Comparison of ENCODE assay signal across 13 cellular contexts in genomic region chr1:154698320-154699096, GRCh38.
DNase-seq lines count a peak whose midpoint lies in the region; ATAC-seq and TF ChIP-seq lines count a peak whose summit lies in the region.
"Had no signal": no experiment of that assay in that cellular context is flagged by ENCODE, and none has a peak within 500 bp of the region (broad histone marks: within the 10 kb centered on the region; RNA-seq: fewer than 3 reads in every experiment).

No MANE protein-coding gene starts in this region.

- H3K36me3 ChIP-seq in MM.1S (replicated peaks; ENCODE audit: insufficient read depth, low read length) (no peaks in the 10 kb centered on the region), gastrocnemius medialis (no peaks in the 10 kb centered on the region)
- H3K36me3 ChIP-seq: SJCRH30, transverse colon had no signal

- intact Hi-C loops in activated CD4-positive, alpha-beta T cell treated with anti-CD3 and anti-CD28 coated beads for 36 hours (cut with DNase I, micrococcal nuclease): loop anchor here in 1 of 2 experiments (2.0 kb wide), 1 partner anchor 38 kb away; no protein-coding TSS in a partner anchor
- intact Hi-C loops in gastrocnemius medialis (cut with DNase I; ENCODE audit: low total_unique reads): loop anchor here (10.0 kb wide), 1 partner anchor 176 kb away; the partner anchor contains the start of gene KCNN3

- in situ Hi-C loops in gastrocnemius medialis (cut with MboI; ENCODE audit: low sequenced_read_pairs in 4 of 4): no loop called here

- no peak overlapping the region for H3K4me3 Mint-ChIP-seq in activated CD4-positive, alpha-beta T cell treated with anti-CD3 and anti-CD28 coated beads for 36 hours

- H2AFZ ChIP-seq in MM.1S (ENCODE audit: low read length): no peak overlapping the region

- H3K9me3 ChIP-seq in MM.1S (replicated peaks; ENCODE audit: insufficient read depth, low read length) (no peaks in the 10 kb centered on the region), gastrocnemius medialis (no peaks in the 10 kb centered on the region)
- H3K9me3 ChIP-seq: SJCRH30, transverse colon had no signal

- no peaks in the 10 kb centered on the region for H3K79me2 ChIP-seq in MM.1S (ENCODE audit: low read length)

- TF ChIP-seq CTCF in MM.1S (IDR thresholded peaks at IDR 0.05; ENCODE audit: low read length): no peak
- TF ChIP-seq CTCF in epithelial cell of esophagus (IDR thresholded peaks at IDR 0.05; ENCODE audit: insufficient read depth, low read depth, low read length, missing control alignments): no peak
- no peak for TF ChIP-seq CTCF in gastrocnemius medialis (IDR thresholded peaks at IDR 0.05 in 4 of 5, conservative IDR thresholded peaks at IDR 0.05 in 1 of 5)

- no peak overlapping the region for H3K27ac ChIP-seq in MM.1S (ENCODE audit: low read length)
- H3K27ac ChIP-seq in gastrocnemius medialis: peak overlapping the region; percentile 71 to 81 (median 76)
- H3K27ac ChIP-seq: SJCRH30, transverse colon had no signal

- H3K27me3 ChIP-seq in MM.1S (replicated peaks; ENCODE audit: insufficient read depth, low read length) (no peaks in the 10 kb centered on the region), gastrocnemius medialis (no peaks in the 10 kb centered on the region)
- H3K27me3 ChIP-seq: SJCRH30 had no signal

- H3K27me3 Mint-ChIP-seq in activated CD4-positive, alpha-beta T cell treated with anti-CD3 and anti-CD28 coated beads for 36 hours: peaks cover 1% of the 10 kb centered on the region

- H3K4me1 Mint-ChIP-seq in activated CD4-positive, alpha-beta T cell treated with anti-CD3 and anti-CD28 coated beads for 36 hours: peaks cover 7% of the 10 kb centered on the region

- H3K9me3 Mint-ChIP-seq in activated CD4-positive, alpha-beta T cell treated with anti-CD3 and anti-CD28 coated beads for 36 hours (ENCODE audit: low read depth): no peaks in the 10 kb centered on the region

- ATAC-seq in activated CD4-positive, alpha-beta T cell treated with anti-CD3 and anti-CD28 coated beads for 36 hours: peak; percentile 96
- peak; percentile 91 to 92 for ATAC-seq in gastrocnemius medialis

- H3K4me3 ChIP-seq in MM.1S (ENCODE audit: low read length): no peak overlapping the region
- H3K4me3 ChIP-seq in epithelial cell of esophagus (ENCODE audit: low read length): no peak overlapping the region
- no peak overlapping the region for H3K4me3 ChIP-seq in gastrocnemius medialis
- H3K4me3 ChIP-seq: SJCRH30, transverse colon had no signal

- POLR2A ChIA-PET in activated CD4-positive, alpha-beta T cell treated with anti-CD3 and anti-CD28 coated beads for 36 hours (lab: Charles Lee): interaction anchor here (0.5 to 0.9 kb wide), 4 partner anchors 9 to 314 kb away, joined by 3 to 4 read pairs (median 3); no protein-coding TSS in a partner anchor

- H3F3A ChIP-seq in MM.1S (ENCODE audit: insufficient read depth, low read length): no peaks in the 10 kb centered on the region

- H3K27ac Mint-ChIP-seq in activated CD4-positive, alpha-beta T cell treated with anti-CD3 and anti-CD28 coated beads for 36 hours: no peak overlapping the region
- H3K27ac Mint-ChIP-seq: progenitor cell of endocrine pancreas had no signal

- CTCF ChIA-PET in activated CD4-positive, alpha-beta T cell treated with anti-CD3 and anti-CD28 coated beads for 36 hours (lab: Charles Lee): interaction anchor here (0.6 to 1.3 kb wide), 7 partner anchors 29 to 369 kb away, joined by 3 to 6 read pairs (median 3); no protein-coding TSS in a partner anchor

- no peaks in the 10 kb centered on the region for H4K20me1 ChIP-seq in MM.1S (ENCODE audit: insufficient read depth, low read length)

- DNase-seq in activated CD4-positive, alpha-beta T cell treated with anti-CD3 and anti-CD28 coated beads for 36 hours: peak; percentile 44
- no peak for DNase-seq in activated CD4-positive, alpha-beta T cell treated with anti-CD3 and anti-CD28 coated beads for 4 hours
- DNase-seq in MM.1S (peak; percentile 36), epithelial cell of esophagus (ENCODE audit: low read depth) (peak; percentile 42), gastrocnemius medialis (peak; percentile 12 to 69), GM03348 (ENCODE audit: low spot score) (no peak), NCI-H524 (lab: John Stamatoyannopoulos, UW) (no peak), NCI-H345 treated with DMSO at 0.1 percent for 48 hours (lab: John Stamatoyannopoulos, UW; ENCODE audit: unreplicated experiment) (no peak)
- DNase-seq: NCI-H1092 treated with DMSO at 0.1 percent for 48 hours, NCI-H2171 treated with DMSO at 0.1 percent for 48 hours, transverse colon had no signal

- no peak overlapping the region for H3K9ac ChIP-seq in MM.1S (ENCODE audit: low read length)

- H3K9me2 ChIP-seq in MM.1S (replicated peaks; ENCODE audit: insufficient read depth, low read length): no peaks in the 10 kb centered on the region

- no peak for TF ChIP-seq POLR2A in gastrocnemius medialis (IDR thresholded peaks at IDR 0.05)

- no peaks in the 10 kb centered on the region for H3K36me3 Mint-ChIP-seq in activated CD4-positive, alpha-beta T cell treated with anti-CD3 and anti-CD28 coated beads for 36 hours (ENCODE audit: low read depth)

- no peak overlapping the region for H3K4me2 ChIP-seq in MM.1S (ENCODE audit: low read depth, low read length)

- peaks cover 8% of the 10 kb centered on the region; the same call in 1 of the 2 replicates for H3K4me1 ChIP-seq in MM.1S (ENCODE audit: low read length)
- H3K4me1 ChIP-seq in gastrocnemius medialis: peaks cover 32 to 34% of the 10 kb centered on the region in 2 donors
- H3K4me1 ChIP-seq: transverse colon had no signal

Comparison
In these comparisons a context has a peak if more than half of its experiments do, and no peak if none do; other contexts are left out.
1. DNase-seq: peak in activated CD4-positive, alpha-beta T cell treated with anti-CD3 and anti-CD28 coated beads for 36 hours (single experiment), MM.1S (single experiment), epithelial cell of esophagus (single experiment) and gastrocnemius medialis (2 of 2); none in activated CD4-positive, alpha-beta T cell treated with anti-CD3 and anti-CD28 coated beads for 4 hours (0 of 2), GM03348 (single experiment), NCI-H524 (0 of 2) and NCI-H345 treated with DMSO at 0.1 percent for 48 hours (single experiment).